Comparison of ENCODE assay signal across 9 cellular contexts in the genomic region with DNA sequence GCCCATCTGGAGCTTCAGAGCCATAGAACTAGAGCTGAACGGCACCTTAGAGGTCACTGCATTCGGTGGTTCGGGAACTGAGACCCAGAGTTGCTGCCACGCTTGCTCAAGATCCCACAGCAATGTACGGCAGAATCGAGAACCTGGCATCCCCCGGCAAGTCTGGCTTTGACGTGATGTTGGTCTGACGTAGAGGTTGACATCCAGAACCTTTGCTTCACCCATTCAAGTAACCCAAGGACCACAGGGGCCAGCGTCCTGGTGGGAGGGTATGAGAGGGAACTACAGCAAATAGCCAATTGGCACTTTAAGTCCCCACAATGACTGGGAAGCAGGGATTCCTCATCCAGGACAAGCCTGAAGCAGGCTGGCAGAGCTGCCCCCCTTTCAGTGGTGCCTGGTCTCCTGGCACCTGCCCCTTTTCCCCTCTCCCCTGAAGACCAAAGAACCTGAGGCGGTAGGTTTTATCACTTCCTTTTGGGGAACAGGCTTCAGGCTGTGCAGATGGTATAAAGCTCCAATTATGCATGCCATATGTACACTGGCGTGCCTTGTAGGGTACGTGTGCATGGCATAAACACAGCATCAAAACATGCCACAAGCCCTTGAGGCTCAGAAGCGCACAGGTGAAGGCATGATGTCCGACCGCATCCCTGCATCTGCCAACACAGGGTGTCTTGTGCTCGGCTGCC. TPM values are rescaled to one million over a fixed set of nuclear protein-coding genes. Genes with fewer than 3 reads are reported as not detected.
A peak's percentile ranks its signal among the peaks of the same experiment; 100 is the strongest.
DNase-seq lines count a peak whose midpoint lies in the region; ATAC-seq and TF ChIP-seq lines count a peak whose summit lies in the region.
"Had no signal": no experiment of that assay in that cellular context is flagged by ENCODE, and none has a peak within 500 bp of the region (broad histone marks: within the 10 kb centered on the region; RNA-seq: fewer than 3 reads in every experiment).

No MANE protein-coding gene starts in this region.

- no peak for TF ChIP-seq POLR2A in gastrocnemius medialis (IDR thresholded peaks at IDR 0.05)

- peak overlapping the region; percentile 68 for H3K4me3 ChIP-seq in SK-N-MC
- H3K4me3 ChIP-seq in fibroblast of lung (replicated peaks in 1 of 4; ENCODE audit: control extremely low read depth in 1 of 4, insufficient read depth in 1 of 4, low read depth in 3 of 4, low read length in 4 of 4) = no peak overlapping the region
- H3K4me3 ChIP-seq in gastrocnemius medialis = peak overlapping the region in 3 of 4 donors; percentile 43 to 51 (median 44)
- no peak overlapping the region for H3K4me3 ChIP-seq in aorta (ENCODE audit: low read length in 2 of 2)

- no peak for TF ChIP-seq CTCF in fibroblast of lung (conservative IDR thresholded peaks at IDR 0.05 in 1 of 2, IDR thresholded peaks at IDR 0.05 in 1 of 2; ENCODE audit: low read depth in 1 of 2, low read length in 2 of 2)
- TF ChIP-seq CTCF in gastrocnemius medialis (IDR thresholded peaks at IDR 0.05 in 4 of 5, conservative IDR thresholded peaks at IDR 0.05 in 1 of 5) = no peak
- TF ChIP-seq CTCF in GM10266 (IDR thresholded peaks at IDR 0.05; ENCODE audit: control insufficient read depth, insufficient read depth, low read depth, missing control alignments) = no peak

- in situ Hi-C loops in gastrocnemius medialis (cut with MboI; ENCODE audit: low sequenced_read_pairs in 4 of 4) = no loop called here

- H3K9ac ChIP-seq in SK-N-MC (ENCODE audit: insufficient read length) (no peak overlapping the region), fibroblast of lung (ENCODE audit: insufficient read depth, low read length) (no peak overlapping the region)

- H3K36me3 ChIP-seq in SK-N-MC (ENCODE audit: insufficient read depth, low read length) (no peaks in the 10 kb centered on the region), fibroblast of lung (ENCODE audit: control insufficient read depth, insufficient read depth, low read length) (peaks cover 4% of the 10 kb centered on the region), gastrocnemius medialis (no peaks in the 10 kb centered on the region), aorta (ENCODE audit: control insufficient read depth in 1 of 2, insufficient read depth in 2 of 2, low read length in 1 of 2) (no peaks in the 10 kb centered on the region)

- no peaks in the 10 kb centered on the region for H3K79me2 ChIP-seq in fibroblast of lung (ENCODE audit: control insufficient read depth, insufficient read depth, low read length)

- intact Hi-C loops in gastrocnemius medialis (cut with DNase I; ENCODE audit: low total_unique reads) = loop anchor here (5.0 kb wide), 3 partner anchors 39 to 344 kb away; partner anchors contain the start of gene ZC3H7B
- intact Hi-C loops in aorta (cut with DNase I) = loop anchor here in 1 of 2 donors (5.0 kb wide), 1 partner anchor 64 kb away; the partner anchor contains the start of gene ZC3H7B

- H4K20me1 ChIP-seq in fibroblast of lung (ENCODE audit: control insufficient read depth, extremely low read depth, insufficient read depth, low read length) = no peaks in the 10 kb centered on the region

- H3K27ac ChIP-seq in SK-N-MC (no peak overlapping the region), fibroblast of lung (ENCODE audit: insufficient read depth, low read length) (no peak overlapping the region), gastrocnemius medialis (peak overlapping the region; percentile 76 to 86 (median 82)), aorta (ENCODE audit: low read depth in 1 of 2, low read length in 2 of 2) (peak overlapping the region in 1 of 2 donors; percentile 8)
- H3K27ac ChIP-seq: epithelial cell of prostate had no signal

- H3K27me3 ChIP-seq in fibroblast of lung (ENCODE audit: control insufficient read depth, insufficient read depth, low read length) (no peaks in the 10 kb centered on the region), gastrocnemius medialis (no peaks in the 10 kb centered on the region), aorta (ENCODE audit: control insufficient read depth in 1 of 2, insufficient read depth in 2 of 2, low read length in 1 of 2) (no peaks in the 10 kb centered on the region)

- no peak overlapping the region for H3K4me2 ChIP-seq in fibroblast of lung (ENCODE audit: extremely low read depth, insufficient read depth, low read length)

- no peaks in the 10 kb centered on the region for H3K9me3 ChIP-seq in SK-N-MC (ENCODE audit: low read depth, low read length)
- no peaks in the 10 kb centered on the region for H3K9me3 ChIP-seq in fibroblast of lung (ENCODE audit: control insufficient read depth, insufficient read depth, low read depth, low read length)
- H3K9me3 ChIP-seq in gastrocnemius medialis = no peaks in the 10 kb centered on the region
- no peaks in the 10 kb centered on the region for H3K9me3 ChIP-seq in aorta (ENCODE audit: control insufficient read depth, low read length)

- DNase-seq in DMS 273 (lab: John Stamatoyannopoulos, UW; ENCODE audit: unreplicated experiment) (peak; percentile 87), SK-N-MC (ENCODE audit: low read depth, low spot score) (no peak), fibroblast of lung (ENCODE audit: low read depth in 2 of 2) (peak in 1 of 2 donors; percentile 11), gastrocnemius medialis (no peak), GM10266 (ENCODE audit: extremely low spot score) (no peak), aorta (no peak)
- DNase-seq in activated T-cell treated with anti-CD3 and anti-CD28 coated beads, Interleukin-2, amount 50 U/mL, for 1 hour = no peak

- WGBS in aorta, 2 donors = 55 to 58% methylated on average over 17 of the region's 17 CpGs

- H2AFZ ChIP-seq in fibroblast of lung (ENCODE audit: low read length) = peak overlapping the region; percentile 25

- ATAC-seq in gastrocnemius medialis (no peak), HG02678 (IDR thresholded peaks at IDR 0.05; ENCODE audit: unreplicated experiment) (no peak), aorta (ENCODE audit: low FRiP score) (no peak)

- H3K4me1 ChIP-seq in fibroblast of lung (ENCODE audit: control insufficient read depth, extremely low read depth, insufficient read depth, low read length) = peaks cover 13% of the 10 kb centered on the region
- H3K4me1 ChIP-seq in gastrocnemius medialis = peaks cover 26 to 39% of the 10 kb centered on the region in 2 donors
- no peaks in the 10 kb centered on the region for H3K4me1 ChIP-seq in aorta (ENCODE audit: control insufficient read depth in 1 of 2, insufficient read depth in 2 of 2, low read length in 2 of 2)

RNA-seq across cellular contexts. Expression of gene TEF, which starts 15.3 kb away (rescaled TPM):
- total RNA-seq in fibroblast of lung (14.9 and 22.5 TPM in 2 replicates), gastrocnemius medialis (10 to 100 TPM; 15.6 to 39.8 (median 19.5) TPM), aorta (10 to 100 TPM in 1 of 2 donors, 1 to 10 TPM in 1; 8.6 to 23.3 TPM)
- polyA plus RNA-seq in fibroblast of lung (8.2 and 9.0 TPM in 2 replicates), aorta (10 to 100 TPM in 1 of 2 donors, 1 to 10 TPM in 1; 9.0 to 19.4 TPM)
- 8.0 and 9.7 TPM in 2 replicates for polyA plus RNA-seq in fibroblast of lung (2012)
- polyA minus RNA-seq in fibroblast of lung (ENCODE audit: low replicate concordance) = 82.9 and 121 TPM in 2 replicates

Comparison
In these comparisons a context has a peak if more than half of its experiments do, and no peak if none do; other contexts are left out.
1. H3K27ac ChIP-seq: peak in gastrocnemius medialis (4 of 4); none in SK-N-MC (single experiment) and fibroblast of lung (single experiment).
2. H3K4me3 ChIP-seq: peak in SK-N-MC (single experiment) and gastrocnemius medialis (3 of 4); none in fibroblast of lung (0 of 4) and aorta (0 of 2).